In the genomic region with DNA sequence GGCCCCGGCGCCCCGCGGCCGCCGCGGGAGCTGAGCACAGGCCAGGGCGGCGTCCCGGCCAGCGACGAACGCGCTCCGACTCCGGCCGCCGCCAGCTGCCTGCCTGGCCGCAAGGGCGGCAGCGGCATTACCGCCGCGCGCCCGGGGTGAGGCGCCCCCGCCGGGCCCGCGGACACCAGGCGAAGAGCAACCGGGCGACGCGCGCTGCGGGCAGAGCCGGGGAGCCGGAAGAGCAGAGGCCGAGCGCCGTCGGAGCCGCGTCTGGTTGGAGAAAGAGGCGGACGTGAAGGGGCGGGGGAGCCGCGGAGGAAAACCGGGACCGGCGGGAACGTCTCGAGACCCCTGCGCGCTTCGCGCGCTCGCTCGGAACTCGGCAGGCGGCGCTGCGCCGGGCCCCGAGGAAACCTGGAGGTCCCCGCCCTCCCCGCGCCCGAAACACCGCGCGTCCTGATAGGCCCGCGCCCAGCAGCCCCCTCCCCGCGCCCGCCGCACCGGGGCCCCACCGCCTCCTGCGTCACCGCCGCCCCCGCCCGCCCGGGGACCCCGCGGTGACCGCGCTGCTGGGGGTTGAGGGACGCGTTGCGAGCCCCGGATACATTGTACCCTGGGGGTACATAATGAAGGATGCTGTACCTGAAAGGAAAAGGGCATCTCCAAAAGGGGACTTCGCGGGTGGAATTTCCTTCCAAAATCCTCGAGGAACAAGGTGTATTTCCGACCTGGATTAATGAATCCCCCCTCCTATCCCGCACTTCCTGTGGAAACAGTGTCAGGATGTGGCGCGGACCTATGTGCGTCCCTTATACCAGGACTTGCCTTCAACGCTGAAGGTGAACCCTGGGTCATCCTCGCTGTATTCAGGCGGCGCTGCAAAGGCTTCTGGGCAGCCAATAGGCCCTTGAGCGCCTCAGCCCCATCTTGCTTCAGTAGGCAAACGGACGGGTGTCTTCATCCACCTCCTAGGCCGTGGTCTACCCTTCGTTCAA, we compare ENCODE assay signal across 1 cellular context.
TF ChIP-seq lines count a peak whose summit lies in the region.

No MANE protein-coding gene starts in this region.

TF ChIP-seq in HEK293, 187 proteins besides CTCF, POLR2A, EP300 and RAD21 (continued from another document and continues in another):
- TF ChIP-seq, protein P1, sequence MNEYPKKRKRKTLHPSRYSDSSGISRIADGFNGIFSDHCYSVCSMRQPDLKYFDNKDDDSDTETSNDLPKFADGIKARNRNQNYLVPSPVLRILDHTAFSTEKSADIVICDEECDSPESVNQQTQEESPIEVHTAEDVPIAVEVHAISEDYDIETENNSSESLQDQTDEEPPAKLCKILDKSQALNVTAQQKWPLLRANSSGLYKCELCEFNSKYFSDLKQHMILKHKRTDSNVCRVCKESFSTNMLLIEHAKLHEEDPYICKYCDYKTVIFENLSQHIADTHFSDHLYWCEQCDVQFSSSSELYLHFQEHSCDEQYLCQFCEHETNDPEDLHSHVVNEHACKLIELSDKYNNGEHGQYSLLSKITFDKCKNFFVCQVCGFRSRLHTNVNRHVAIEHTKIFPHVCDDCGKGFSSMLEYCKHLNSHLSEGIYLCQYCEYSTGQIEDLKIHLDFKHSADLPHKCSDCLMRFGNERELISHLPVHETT (tag by site-specific recombination; IDR thresholded peaks at IDR 0.05) = no peak
- TF ChIP-seq ZNF473 (tag by site-specific recombination; IDR thresholded peaks at IDR 0.05) (no peak), ZNF629 (tag by site-specific recombination; IDR thresholded peaks at IDR 0.05) (no peak), ZNF555 (tag by site-specific recombination; conservative IDR thresholded peaks at IDR 0.05) (no peak), IKZF3 (tag by site-specific recombination; IDR thresholded peaks at IDR 0.05) (peak; percentile 50), ZIC2 (tag by site-specific recombination; IDR thresholded peaks at IDR 0.05) (0 out of 2 replicates have a peak, but pooled peaks have one; percentile 28), ZNF561 (tag by site-specific recombination; IDR thresholded peaks at IDR 0.05; ENCODE audit: borderline replicate concordance) (no peak), ZNF654 (tag by site-specific recombination; IDR thresholded peaks at IDR 0.05; ENCODE audit: low read depth) (no peak), ZFP3 (tag by site-specific recombination; IDR thresholded peaks at IDR 0.05; ENCODE audit: low read depth) (no peak), REPIN1 (tag by site-specific recombination; IDR thresholded peaks at IDR 0.05; ENCODE audit: low read depth) (no peak), ZNF707 (tag by site-specific recombination; IDR thresholded peaks at IDR 0.05) (no peak), ZNF391 (tag by site-specific recombination; IDR thresholded peaks at IDR 0.05; ENCODE audit: borderline replicate concordance, low read depth) (no peak), ZNF521 (tag by site-specific recombination; IDR thresholded peaks at IDR 0.05) (no peak), ZNF624 (tag by site-specific recombination; IDR thresholded peaks at IDR 0.05) (no peak)
- TF ChIP-seq, protein P2, sequence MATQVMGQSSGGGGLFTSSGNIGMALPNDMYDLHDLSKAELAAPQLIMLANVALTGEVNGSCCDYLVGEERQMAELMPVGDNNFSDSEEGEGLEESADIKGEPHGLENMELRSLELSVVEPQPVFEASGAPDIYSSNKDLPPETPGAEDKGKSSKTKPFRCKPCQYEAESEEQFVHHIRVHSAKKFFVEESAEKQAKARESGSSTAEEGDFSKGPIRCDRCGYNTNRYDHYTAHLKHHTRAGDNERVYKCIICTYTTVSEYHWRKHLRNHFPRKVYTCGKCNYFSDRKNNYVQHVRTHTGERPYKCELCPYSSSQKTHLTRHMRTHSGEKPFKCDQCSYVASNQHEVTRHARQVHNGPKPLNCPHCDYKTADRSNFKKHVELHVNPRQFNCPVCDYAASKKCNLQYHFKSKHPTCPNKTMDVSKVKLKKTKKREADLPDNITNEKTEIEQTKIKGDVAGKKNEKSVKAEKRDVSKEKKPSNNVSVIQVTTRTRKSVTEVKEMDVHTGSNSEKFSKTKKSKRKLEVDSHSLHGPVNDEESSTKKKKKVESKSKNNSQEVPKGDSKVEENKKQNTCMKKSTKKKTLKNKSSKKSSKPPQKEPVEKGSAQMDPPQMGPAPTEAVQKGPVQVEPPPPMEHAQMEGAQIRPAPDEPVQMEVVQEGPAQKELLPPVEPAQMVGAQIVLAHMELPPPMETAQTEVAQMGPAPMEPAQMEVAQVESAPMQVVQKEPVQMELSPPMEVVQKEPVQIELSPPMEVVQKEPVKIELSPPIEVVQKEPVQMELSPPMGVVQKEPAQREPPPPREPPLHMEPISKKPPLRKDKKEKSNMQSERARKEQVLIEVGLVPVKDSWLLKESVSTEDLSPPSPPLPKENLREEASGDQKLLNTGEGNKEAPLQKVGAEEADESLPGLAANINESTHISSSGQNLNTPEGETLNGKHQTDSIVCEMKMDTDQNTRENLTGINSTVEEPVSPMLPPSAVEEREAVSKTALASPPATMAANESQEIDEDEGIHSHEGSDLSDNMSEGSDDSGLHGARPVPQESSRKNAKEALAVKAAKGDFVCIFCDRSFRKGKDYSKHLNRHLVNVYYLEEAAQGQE (tag by site-specific recombination; IDR thresholded peaks at IDR 0.05) = no peak
- TF ChIP-seq, protein P3, sequence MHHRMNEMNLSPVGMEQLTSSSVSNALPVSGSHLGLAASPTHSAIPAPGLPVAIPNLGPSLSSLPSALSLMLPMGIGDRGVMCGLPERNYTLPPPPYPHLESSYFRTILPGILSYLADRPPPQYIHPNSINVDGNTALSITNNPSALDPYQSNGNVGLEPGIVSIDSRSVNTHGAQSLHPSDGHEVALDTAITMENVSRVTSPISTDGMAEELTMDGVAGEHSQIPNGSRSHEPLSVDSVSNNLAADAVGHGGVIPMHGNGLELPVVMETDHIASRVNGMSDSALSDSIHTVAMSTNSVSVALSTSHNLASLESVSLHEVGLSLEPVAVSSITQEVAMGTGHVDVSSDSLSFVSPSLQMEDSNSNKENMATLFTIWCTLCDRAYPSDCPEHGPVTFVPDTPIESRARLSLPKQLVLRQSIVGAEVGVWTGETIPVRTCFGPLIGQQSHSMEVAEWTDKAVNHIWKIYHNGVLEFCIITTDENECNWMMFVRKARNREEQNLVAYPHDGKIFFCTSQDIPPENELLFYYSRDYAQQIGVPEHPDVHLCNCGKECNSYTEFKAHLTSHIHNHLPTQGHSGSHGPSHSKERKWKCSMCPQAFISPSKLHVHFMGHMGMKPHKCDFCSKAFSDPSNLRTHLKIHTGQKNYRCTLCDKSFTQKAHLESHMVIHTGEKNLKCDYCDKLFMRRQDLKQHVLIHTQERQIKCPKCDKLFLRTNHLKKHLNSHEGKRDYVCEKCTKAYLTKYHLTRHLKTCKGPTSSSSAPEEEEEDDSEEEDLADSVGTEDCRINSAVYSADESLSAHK (tag by site-specific recombination; IDR thresholded peaks at IDR 0.05) = no peak
- TF ChIP-seq, protein P4, sequence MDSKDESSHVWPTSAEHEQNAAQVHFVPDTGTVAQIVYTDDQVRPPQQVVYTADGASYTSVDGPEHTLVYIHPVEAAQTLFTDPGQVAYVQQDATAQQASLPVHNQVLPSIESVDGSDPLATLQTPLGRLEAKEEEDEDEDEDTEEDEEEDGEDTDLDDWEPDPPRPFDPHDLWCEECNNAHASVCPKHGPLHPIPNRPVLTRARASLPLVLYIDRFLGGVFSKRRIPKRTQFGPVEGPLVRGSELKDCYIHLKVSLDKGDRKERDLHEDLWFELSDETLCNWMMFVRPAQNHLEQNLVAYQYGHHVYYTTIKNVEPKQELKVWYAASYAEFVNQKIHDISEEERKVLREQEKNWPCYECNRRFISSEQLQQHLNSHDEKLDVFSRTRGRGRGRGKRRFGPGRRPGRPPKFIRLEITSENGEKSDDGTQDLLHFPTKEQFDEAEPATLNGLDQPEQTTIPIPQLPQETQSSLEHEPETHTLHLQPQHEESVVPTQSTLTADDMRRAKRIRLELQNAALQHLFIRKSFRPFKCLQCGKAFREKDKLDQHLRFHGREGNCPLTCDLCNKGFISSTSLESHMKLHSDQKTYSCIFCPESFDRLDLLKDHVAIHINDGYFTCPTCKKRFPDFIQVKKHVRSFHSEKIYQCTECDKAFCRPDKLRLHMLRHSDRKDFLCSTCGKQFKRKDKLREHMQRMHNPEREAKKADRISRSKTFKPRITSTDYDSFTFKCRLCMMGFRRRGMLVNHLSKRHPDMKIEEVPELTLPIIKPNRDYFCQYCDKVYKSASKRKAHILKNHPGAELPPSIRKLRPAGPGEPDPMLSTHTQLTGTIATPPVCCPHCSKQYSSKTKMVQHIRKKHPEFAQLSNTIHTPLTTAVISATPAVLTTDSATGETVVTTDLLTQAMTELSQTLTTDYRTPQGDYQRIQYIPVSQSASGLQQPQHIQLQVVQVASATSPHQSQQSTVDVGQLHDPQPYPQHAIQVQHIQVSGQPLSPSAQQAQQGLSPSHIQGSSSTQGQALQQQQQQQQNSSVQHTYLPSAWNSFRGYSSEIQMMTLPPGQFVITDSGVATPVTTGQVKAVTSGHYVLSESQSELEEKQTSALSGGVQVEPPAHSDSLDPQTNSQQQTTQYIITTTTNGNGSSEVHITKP (tag by site-specific recombination; IDR thresholded peaks at IDR 0.05) = peak; percentile 88
- TF ChIP-seq, protein P5, sequence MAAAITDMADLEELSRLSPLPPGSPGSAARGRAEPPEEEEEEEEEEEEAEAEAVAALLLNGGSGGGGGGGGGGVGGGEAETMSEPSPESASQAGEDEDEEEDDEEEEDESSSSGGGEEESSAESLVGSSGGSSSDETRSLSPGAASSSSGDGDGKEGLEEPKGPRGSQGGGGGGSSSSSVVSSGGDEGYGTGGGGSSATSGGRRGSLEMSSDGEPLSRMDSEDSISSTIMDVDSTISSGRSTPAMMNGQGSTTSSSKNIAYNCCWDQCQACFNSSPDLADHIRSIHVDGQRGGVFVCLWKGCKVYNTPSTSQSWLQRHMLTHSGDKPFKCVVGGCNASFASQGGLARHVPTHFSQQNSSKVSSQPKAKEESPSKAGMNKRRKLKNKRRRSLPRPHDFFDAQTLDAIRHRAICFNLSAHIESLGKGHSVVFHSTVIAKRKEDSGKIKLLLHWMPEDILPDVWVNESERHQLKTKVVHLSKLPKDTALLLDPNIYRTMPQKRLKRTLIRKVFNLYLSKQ (tag by site-specific recombination; IDR thresholded peaks at IDR 0.05; ENCODE audit: borderline replicate concordance) = no peak
- TF ChIP-seq, protein P6, sequence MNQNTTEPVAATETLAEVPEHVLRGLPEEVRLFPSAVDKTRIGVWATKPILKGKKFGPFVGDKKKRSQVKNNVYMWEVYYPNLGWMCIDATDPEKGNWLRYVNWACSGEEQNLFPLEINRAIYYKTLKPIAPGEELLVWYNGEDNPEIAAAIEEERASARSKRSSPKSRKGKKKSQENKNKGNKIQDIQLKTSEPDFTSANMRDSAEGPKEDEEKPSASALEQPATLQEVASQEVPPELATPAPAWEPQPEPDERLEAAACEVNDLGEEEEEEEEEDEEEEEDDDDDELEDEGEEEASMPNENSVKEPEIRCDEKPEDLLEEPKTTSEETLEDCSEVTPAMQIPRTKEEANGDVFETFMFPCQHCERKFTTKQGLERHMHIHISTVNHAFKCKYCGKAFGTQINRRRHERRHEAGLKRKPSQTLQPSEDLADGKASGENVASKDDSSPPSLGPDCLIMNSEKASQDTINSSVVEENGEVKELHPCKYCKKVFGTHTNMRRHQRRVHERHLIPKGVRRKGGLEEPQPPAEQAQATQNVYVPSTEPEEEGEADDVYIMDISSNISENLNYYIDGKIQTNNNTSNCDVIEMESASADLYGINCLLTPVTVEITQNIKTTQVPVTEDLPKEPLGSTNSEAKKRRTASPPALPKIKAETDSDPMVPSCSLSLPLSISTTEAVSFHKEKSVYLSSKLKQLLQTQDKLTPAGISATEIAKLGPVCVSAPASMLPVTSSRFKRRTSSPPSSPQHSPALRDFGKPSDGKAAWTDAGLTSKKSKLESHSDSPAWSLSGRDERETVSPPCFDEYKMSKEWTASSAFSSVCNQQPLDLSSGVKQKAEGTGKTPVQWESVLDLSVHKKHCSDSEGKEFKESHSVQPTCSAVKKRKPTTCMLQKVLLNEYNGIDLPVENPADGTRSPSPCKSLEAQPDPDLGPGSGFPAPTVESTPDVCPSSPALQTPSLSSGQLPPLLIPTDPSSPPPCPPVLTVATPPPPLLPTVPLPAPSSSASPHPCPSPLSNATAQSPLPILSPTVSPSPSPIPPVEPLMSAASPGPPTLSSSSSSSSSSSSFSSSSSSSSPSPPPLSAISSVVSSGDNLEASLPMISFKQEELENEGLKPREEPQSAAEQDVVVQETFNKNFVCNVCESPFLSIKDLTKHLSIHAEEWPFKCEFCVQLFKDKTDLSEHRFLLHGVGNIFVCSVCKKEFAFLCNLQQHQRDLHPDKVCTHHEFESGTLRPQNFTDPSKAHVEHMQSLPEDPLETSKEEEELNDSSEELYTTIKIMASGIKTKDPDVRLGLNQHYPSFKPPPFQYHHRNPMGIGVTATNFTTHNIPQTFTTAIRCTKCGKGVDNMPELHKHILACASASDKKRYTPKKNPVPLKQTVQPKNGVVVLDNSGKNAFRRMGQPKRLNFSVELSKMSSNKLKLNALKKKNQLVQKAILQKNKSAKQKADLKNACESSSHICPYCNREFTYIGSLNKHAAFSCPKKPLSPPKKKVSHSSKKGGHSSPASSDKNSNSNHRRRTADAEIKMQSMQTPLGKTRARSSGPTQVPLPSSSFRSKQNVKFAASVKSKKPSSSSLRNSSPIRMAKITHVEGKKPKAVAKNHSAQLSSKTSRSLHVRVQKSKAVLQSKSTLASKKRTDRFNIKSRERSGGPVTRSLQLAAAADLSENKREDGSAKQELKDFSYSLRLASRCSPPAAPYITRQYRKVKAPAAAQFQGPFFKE (tag by site-specific recombination; IDR thresholded peaks at IDR 0.05; ENCODE audit: borderline replicate concordance) = no peak
- TF ChIP-seq, protein P7, sequence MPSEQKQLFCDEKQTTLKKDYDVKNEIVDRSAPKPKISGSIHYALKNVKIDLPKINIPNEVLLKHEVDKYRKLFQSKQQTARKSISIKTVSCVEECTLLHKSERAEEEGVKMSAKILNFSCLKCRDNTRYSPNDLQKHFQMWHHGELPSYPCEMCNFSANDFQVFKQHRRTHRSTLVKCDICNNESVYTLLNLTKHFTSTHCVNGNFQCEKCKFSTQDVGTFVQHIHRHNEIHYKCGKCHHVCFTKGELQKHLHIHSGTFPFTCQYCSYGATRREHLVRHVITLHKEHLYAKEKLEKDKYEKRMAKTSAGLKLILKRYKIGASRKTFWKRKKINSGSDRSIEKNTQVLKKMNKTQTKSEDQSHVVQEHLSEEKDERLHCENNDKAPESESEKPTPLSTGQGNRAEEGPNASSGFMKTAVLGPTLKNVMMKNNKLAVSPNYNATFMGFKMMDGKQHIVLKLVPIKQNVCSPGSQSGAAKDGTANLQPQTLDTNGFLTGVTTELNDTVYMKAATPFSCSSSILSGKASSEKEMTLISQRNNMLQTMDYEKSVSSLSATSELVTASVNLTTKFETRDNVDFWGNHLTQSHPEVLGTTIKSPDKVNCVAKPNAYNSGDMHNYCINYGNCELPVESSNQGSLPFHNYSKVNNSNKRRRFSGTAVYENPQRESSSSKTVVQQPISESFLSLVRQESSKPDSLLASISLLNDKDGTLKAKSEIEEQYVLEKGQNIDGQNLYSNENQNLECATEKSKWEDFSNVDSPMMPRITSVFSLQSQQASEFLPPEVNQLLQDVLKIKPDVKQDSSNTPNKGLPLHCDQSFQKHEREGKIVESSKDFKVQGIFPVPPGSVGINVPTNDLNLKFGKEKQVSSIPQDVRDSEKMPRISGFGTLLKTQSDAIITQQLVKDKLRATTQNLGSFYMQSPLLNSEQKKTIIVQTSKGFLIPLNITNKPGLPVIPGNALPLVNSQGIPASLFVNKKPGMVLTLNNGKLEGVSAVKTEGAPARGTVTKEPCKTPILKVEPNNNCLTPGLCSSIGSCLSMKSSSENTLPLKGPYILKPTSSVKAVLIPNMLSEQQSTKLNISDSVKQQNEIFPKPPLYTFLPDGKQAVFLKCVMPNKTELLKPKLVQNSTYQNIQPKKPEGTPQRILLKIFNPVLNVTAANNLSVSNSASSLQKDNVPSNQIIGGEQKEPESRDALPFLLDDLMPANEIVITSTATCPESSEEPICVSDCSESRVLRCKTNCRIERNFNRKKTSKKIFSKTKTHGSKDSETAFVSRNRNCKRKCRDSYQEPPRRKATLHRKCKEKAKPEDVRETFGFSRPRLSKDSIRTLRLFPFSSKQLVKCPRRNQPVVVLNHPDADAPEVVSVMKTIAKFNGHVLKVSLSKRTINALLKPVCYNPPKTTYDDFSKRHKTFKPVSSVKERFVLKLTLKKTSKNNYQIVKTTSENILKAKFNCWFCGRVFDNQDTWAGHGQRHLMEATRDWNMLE (tag by site-specific recombination; conservative IDR thresholded peaks at IDR 0.05; ENCODE audit: low read depth) = peak; percentile 28; the same call in 1 of the 2 replicates
